Comparison of ENCODE assay signal across 11 cellular contexts in the genomic region with DNA sequence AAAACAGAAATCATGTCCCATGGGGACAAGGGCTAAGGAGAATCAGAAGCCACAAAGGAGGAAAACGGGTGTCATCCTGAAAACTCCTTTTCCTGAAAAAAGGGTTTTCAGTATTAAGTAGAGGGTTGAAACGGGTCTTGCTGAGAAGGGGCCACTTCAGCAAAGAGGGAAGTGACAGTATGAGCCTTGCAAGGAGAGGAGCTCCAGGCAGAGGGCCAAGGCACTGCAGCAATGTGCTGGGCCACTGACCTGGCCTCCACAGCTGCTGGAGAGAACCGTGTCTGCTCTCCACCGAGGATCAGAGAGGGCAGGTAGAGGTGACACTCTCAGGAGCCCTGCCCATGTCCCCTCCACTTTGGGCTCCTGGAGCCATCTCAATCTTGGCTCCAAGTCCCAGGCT.
DNase-seq lines count a peak whose midpoint lies in the region; ATAC-seq and TF ChIP-seq lines count a peak whose summit lies in the region.
"Had no signal": no experiment of that assay in that cellular context is flagged by ENCODE, and none has a peak within 500 bp of the region (broad histone marks: within the 10 kb centered on the region; RNA-seq: fewer than 3 reads in every experiment).

No MANE protein-coding gene starts in this region.

- CTCF ChIA-PET in activated CD4-positive, alpha-beta T cell treated with anti-CD3 and anti-CD28 coated beads for 36 hours (lab: Charles Lee), result interaction anchor here (1.7 kb wide), 1 partner anchor 8 kb away, joined by 5 read pairs; no protein-coding TSS in a partner anchor

- H3K9me3 Mint-ChIP-seq in activated CD4-positive, alpha-beta T cell treated with anti-CD3 and anti-CD28 coated beads for 36 hours (ENCODE audit: low read depth), result peaks cover 9% of the 10 kb centered on the region
- peaks cover 15% of the 10 kb centered on the region for H3K9me3 Mint-ChIP-seq in endodermal cell

- peaks cover 32% of the 10 kb centered on the region for H3K4me1 Mint-ChIP-seq in activated CD4-positive, alpha-beta T cell treated with anti-CD3 and anti-CD28 coated beads for 36 hours
- H3K4me1 Mint-ChIP-seq in endodermal cell, result peaks cover 13% of the 10 kb centered on the region

- H3K27ac Mint-ChIP-seq in activated CD4-positive, alpha-beta T cell treated with anti-CD3 and anti-CD28 coated beads for 36 hours, result peak overlapping the region; percentile 21
- no peak overlapping the region for H3K27ac Mint-ChIP-seq in endodermal cell

- H3K4me1 ChIP-seq in endodermal cell (ENCODE audit: control insufficient read depth, insufficient read depth, low read length) (no peaks in the 10 kb centered on the region), neutrophil (ENCODE audit: control insufficient read depth in 1 of 2, insufficient read depth in 1 of 2, low read depth in 1 of 2, low read length in 1 of 2) (peaks cover 23 to 27% of the 10 kb centered on the region in 2 experiments)

- intact Hi-C loops in activated CD4-positive, alpha-beta T cell treated with anti-CD3 and anti-CD28 coated beads for 36 hours (cut with DNase I, micrococcal nuclease), result no loop called here

- H3K27me3 ChIP-seq in endodermal cell (ENCODE audit: control insufficient read depth, insufficient read depth, low read length, poor library complexity, severe bottlenecking) (no peaks in the 10 kb centered on the region), neutrophil (no peaks in the 10 kb centered on the region)
- H3K27me3 ChIP-seq: body of pancreas had no signal

- TF ChIP-seq CTCF in endodermal cell (conservative IDR thresholded peaks at IDR 0.05), result no peak
- no peak for TF ChIP-seq CTCF in neutrophil (IDR thresholded peaks at IDR 0.05)

- in situ Hi-C loops in G401 (cut with HindIII; ENCODE audit: low sequenced_read_pairs), result no loop called here

- POLR2A ChIA-PET in activated CD4-positive, alpha-beta T cell treated with anti-CD3 and anti-CD28 coated beads for 36 hours (lab: Charles Lee), result interaction anchor here (0.5 kb wide), 1 partner anchor 302 kb away, joined by 6 read pairs; no protein-coding TSS in a partner anchor

- no peak for ATAC-seq in activated CD4-positive, alpha-beta T cell treated with anti-CD3 and anti-CD28 coated beads for 36 hours
- ATAC-seq in HG03135 (IDR thresholded peaks at IDR 0.05; ENCODE audit: unreplicated experiment) (no peak), GM18502 (IDR thresholded peaks at IDR 0.05; ENCODE audit: poor library complexity, unreplicated experiment) (no peak)

- 69 to 89% methylated on average over 2 to 4 of the region's 4 CpGs for WGBS in endodermal cell (ENCODE audit: insufficient coverage in 1 of 2, insufficient read length in 1 of 2), 2 experiments

- H3K27ac ChIP-seq in endodermal cell (ENCODE audit: low read depth, low read length) (peak overlapping the region; percentile 73), neutrophil (peak overlapping the region; percentile 26)
- H3K27ac ChIP-seq: body of pancreas, epithelial cell of prostate, VCaP had no signal

- H3K27me3 Mint-ChIP-seq in activated CD4-positive, alpha-beta T cell treated with anti-CD3 and anti-CD28 coated beads for 36 hours, result no peaks in the 10 kb centered on the region
- H3K27me3 Mint-ChIP-seq in endodermal cell (ENCODE audit: insufficient read depth), result no peaks in the 10 kb centered on the region

- H3K9ac ChIP-seq in endodermal cell (ENCODE audit: extremely low read depth, low read length, poor library complexity, severe bottlenecking), result no peak overlapping the region

- H3K4me3 ChIP-seq in endodermal cell (ENCODE audit: low read length) (no peak overlapping the region), neutrophil (ENCODE audit: low read depth in 1 of 2, low read length in 1 of 2) (no peak overlapping the region)
- H3K4me3 ChIP-seq: body of pancreas had no signal

- no peak for DNase-seq in activated CD4-positive, alpha-beta T cell treated with anti-CD3 and anti-CD28 coated beads for 36 hours
- no peak for DNase-seq in activated CD4-positive, alpha-beta T cell treated with anti-CD3 and anti-CD28 coated beads for 1 hour
- DNase-seq in NOMO-1 treated with DMSO at 0.1 percent for 48 hours (lab: John Stamatoyannopoulos, UW; ENCODE audit: unreplicated experiment), result peak; percentile 19
- no peak for DNase-seq in endodermal cell
- DNase-seq in G401 (ENCODE audit: low spot score), result no peak

- H3K36me3 ChIP-seq in endodermal cell (ENCODE audit: control insufficient read depth, insufficient read depth, low read length) (peaks cover 37% of the 10 kb centered on the region), neutrophil (no peaks in the 10 kb centered on the region)

- H3K4me3 Mint-ChIP-seq in activated CD4-positive, alpha-beta T cell treated with anti-CD3 and anti-CD28 coated beads for 36 hours, result no peak overlapping the region
- H3K4me3 Mint-ChIP-seq in endodermal cell, result no peak overlapping the region

- peaks cover 48% of the 10 kb centered on the region for H3K36me3 Mint-ChIP-seq in activated CD4-positive, alpha-beta T cell treated with anti-CD3 and anti-CD28 coated beads for 36 hours (ENCODE audit: low read depth)
- H3K36me3 Mint-ChIP-seq in endodermal cell (ENCODE audit: low read depth), result peaks cover 59% of the 10 kb centered on the region

- peaks cover 12% of the 10 kb centered on the region for H3K9me3 ChIP-seq in endodermal cell (ENCODE audit: control insufficient read depth, low read length)
- H3K9me3 ChIP-seq in neutrophil, result no peaks in the 10 kb centered on the region
- H3K9me3 ChIP-seq: body of pancreas had no signal
